In the genomic region with DNA sequence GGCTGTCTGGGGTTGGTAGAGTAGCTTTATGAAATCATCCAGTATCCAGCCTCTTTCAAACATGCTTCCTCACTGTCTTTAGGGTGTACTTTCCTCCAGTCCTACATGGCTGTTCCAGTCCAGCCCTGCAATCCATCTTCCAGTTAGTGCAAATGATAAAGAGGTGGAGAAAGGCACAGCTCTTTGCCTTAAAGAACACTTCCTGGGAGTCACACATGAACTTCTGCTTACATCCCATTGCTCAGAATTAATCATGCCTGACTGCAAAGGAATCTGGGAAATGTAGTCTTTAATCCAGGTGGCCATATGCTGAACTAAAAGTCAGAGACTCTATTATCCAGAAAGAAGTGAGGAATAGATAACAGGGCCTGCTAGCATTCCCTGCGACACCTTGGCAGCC, we compare ENCODE assay signal across 8 cellular contexts.
DNase-seq lines count a peak whose midpoint lies in the region; ATAC-seq, FAIRE-seq and TF ChIP-seq lines count a peak whose summit lies in the region.

No MANE protein-coding gene starts in this region.

- no peak overlapping the region for H3K27ac ChIP-seq in SK-N-MC
- peak overlapping the region in 1 of 12 donors; percentile 29 for H3K27ac ChIP-seq in heart left ventricle

- H3K36me3 ChIP-seq in SK-N-MC (ENCODE audit: insufficient read depth, low read length) = no peaks in the 10 kb centered on the region
- H3K36me3 ChIP-seq in heart left ventricle = no peaks in the 10 kb centered on the region

- H3K9ac ChIP-seq in SK-N-MC (ENCODE audit: insufficient read length) = no peak overlapping the region

- H3K4me3 ChIP-seq in SK-N-MC = 0 out of 2 replicates have a peak overlapping the region, but pooled peaks have one; percentile 29
- no peak overlapping the region for H3K4me3 ChIP-seq in heart left ventricle

- no peaks in the 10 kb centered on the region for H3K4me1 ChIP-seq in heart left ventricle

- WGBS in heart left ventricle, 4 donors = 68 to 74% (median 71%) methylated on average over 1 of the region's 1 CpG

- intact Hi-C loops in heart left ventricle (cut with DNase I) = no loop called here

- DNase-seq in Caki2 (ENCODE audit: low read depth) (peak; percentile 70), HTR-8/SVneo (ENCODE audit: insufficient read length, low spot score) (peak; percentile 47), SK-N-MC (ENCODE audit: low read depth, low spot score) (peak; percentile 58), heart left ventricle (no peak), germinal center (ENCODE audit: low spot score) (no peak)

- H3K27me3 ChIP-seq in heart left ventricle = no peaks in the 10 kb centered on the region

- no peak for TF ChIP-seq POLR2A in heart left ventricle (IDR thresholded peaks at IDR 0.05)

- ATAC-seq in heart left ventricle (peak; percentile 69 to 78 (median 74)), HG02973 (IDR thresholded peaks at IDR 0.05; ENCODE audit: unreplicated experiment) (no peak), GM21723 (IDR thresholded peaks at IDR 0.05; ENCODE audit: unreplicated experiment) (no peak), HG03159 (IDR thresholded peaks at IDR 0.05; ENCODE audit: unreplicated experiment) (no peak)

- H3K9me3 ChIP-seq in SK-N-MC (ENCODE audit: low read depth, low read length) (no peaks in the 10 kb centered on the region), heart left ventricle (no peaks in the 10 kb centered on the region)

- no peak for TF ChIP-seq CTCF in heart left ventricle (IDR thresholded peaks at IDR 0.05)

- FAIRE-seq in HTR-8/SVneo (lab: Jason Lieb, UNC) = no peak

- in situ Hi-C loops in Caki2 (cut with HindIII; ENCODE audit: low pct_unique_long_range_greater_than_20kb, low sequenced_read_pairs) = no loop called here

Comparison
In these comparisons a context has a peak if more than half of its experiments do, and no peak if none do; other contexts are left out.
1. DNase-seq: peak in Caki2 (single experiment), HTR-8/SVneo (single experiment) and SK-N-MC (single experiment); none in heart left ventricle (0 of 5) and germinal center (single experiment).
2. ATAC-seq: peak in heart left ventricle (4 of 4); none in HG02973 (single experiment), GM21723 (single experiment) and HG03159 (single experiment).